ENCODE assay signal across 11 cellular contexts in genomic region chr1:198165927-198166647, GRCh38. TPM values are rescaled to one million over a fixed set of nuclear protein-coding genes. Genes with fewer than 3 reads are reported as not detected.
DNase-seq lines count a peak whose midpoint lies in the region; ATAC-seq and TF ChIP-seq lines count a peak whose summit lies in the region.
"Had no signal": no experiment of that assay in that cellular context is flagged by ENCODE, and none has a peak within 500 bp of the region (broad histone marks: within the 10 kb centered on the region; RNA-seq: fewer than 3 reads in every experiment).

No MANE protein-coding gene starts in this region.

- DNase-seq in activated CD4-positive, alpha-beta T cell treated with anti-CD3 and anti-CD28 coated beads, Interleukin-2, amount 10 ng/mL, durations not matched to agents 7 days and 5 days = peak; percentile 54
- no peak for DNase-seq in activated CD4-positive, alpha-beta T cell treated with anti-CD3 and anti-CD28 coated beads, Interleukin-2, amount 50 U/mL, for 1 hour
- no peak for DNase-seq in activated naive CD4-positive, alpha-beta T cell treated with anti-CD3 and anti-CD28 coated beads, Interleukin-2, amount 50 U/mL, for 72 hours (ENCODE audit: low spot score in 2 of 2)
- no peak for DNase-seq in spleen
- no peak for DNase-seq in SKM-1 (lab: John Stamatoyannopoulos, UW; ENCODE audit: unreplicated experiment)
- DNase-seq in DMS53 treated with DMSO at 0.1 percent for 48 hours (lab: John Stamatoyannopoulos, UW; ENCODE audit: unreplicated experiment) = no peak
- no peak for DNase-seq in Right ventricle myocardium superior
- DNase-seq: kidney glomerular epithelial cell, NCI-H1417 had no signal

- no peak for TF ChIP-seq POLR2A in spleen (IDR thresholded peaks at IDR 0.05)

- no peaks in the 10 kb centered on the region for H3K27me3 ChIP-seq in spleen (replicated peaks in 1 of 7)
- H3K27me3 ChIP-seq: cardiac muscle cell had no signal

- peaks cover 84% of the 10 kb centered on the region for H3K4me1 Mint-ChIP-seq in activated CD4-positive, alpha-beta T cell treated with anti-CD3 and anti-CD28 coated beads, Interleukin-2, amount 10 ng/mL, durations not matched to agents 7 days and 5 days

- H3K9me3 Mint-ChIP-seq in activated CD4-positive, alpha-beta T cell treated with anti-CD3 and anti-CD28 coated beads, Interleukin-2, amount 10 ng/mL, durations not matched to agents 7 days and 5 days = peaks cover 3% of the 10 kb centered on the region
- peaks cover 0 to 8% of the 10 kb centered on the region in 2 donors for H3K9me3 Mint-ChIP-seq in activated naive CD4-positive, alpha-beta T cell treated with anti-CD3 and anti-CD28 coated beads, Interleukin-2, amount 50 U/mL, for 72 hours

- intact Hi-C loops in spleen (cut with DNase I; ENCODE audit: low total_unique reads) = no loop called here
- intact Hi-C loops in Right ventricle myocardium superior (cut with DNase I) = loop anchor here (5.0 kb wide), 1 partner anchor 101 kb away; no protein-coding TSS in a partner anchor

- H3K27ac Mint-ChIP-seq in activated CD4-positive, alpha-beta T cell treated with anti-CD3 and anti-CD28 coated beads, Interleukin-2, amount 10 ng/mL, durations not matched to agents 7 days and 5 days = peak overlapping the region; percentile 91
- H3K27ac Mint-ChIP-seq in activated naive CD4-positive, alpha-beta T cell treated with anti-CD3 and anti-CD28 coated beads, Interleukin-2, amount 50 U/mL, for 72 hours = peak overlapping the region; percentile 94 to 96

- H3K4me3 Mint-ChIP-seq in activated CD4-positive, alpha-beta T cell treated with anti-CD3 and anti-CD28 coated beads, Interleukin-2, amount 10 ng/mL, durations not matched to agents 7 days and 5 days = peak overlapping the region; percentile 68

- peaks cover 31 to 100% (median 81%) of the 10 kb centered on the region in 6 donors for H3K4me1 ChIP-seq in spleen

- ATAC-seq in HG02943 (IDR thresholded peaks at IDR 0.05; ENCODE audit: low read depth, unreplicated experiment) (peak; percentile 53), Right ventricle myocardium superior (ENCODE audit: poor library complexity) (no peak)
- ATAC-seq in activated naive CD4-positive, alpha-beta T cell treated with anti-CD3 and anti-CD28 coated beads, Interleukin-2, amount 50 U/mL, for 72 hours = peak; percentile 55 to 63

- CTCF ChIA-PET in activated CD4-positive, alpha-beta T cell treated with anti-CD3 and anti-CD28 coated beads, Interleukin-2, amount 10 ng/mL, durations not matched to agents 7 days and 5 days (lab: Charles Lee) = interaction anchor here (0.6 to 2.4 kb wide), 4 partner anchors 10 to 18 kb away, joined by 3 to 9 read pairs (median 6); partner anchors contain the start of gene NEK7

- no peaks in the 10 kb centered on the region for H3K36me3 ChIP-seq in spleen
- H3K36me3 ChIP-seq: cardiac muscle cell had no signal

- no peaks in the 10 kb centered on the region for H3K9me3 ChIP-seq in spleen

- H3K4me3 ChIP-seq in spleen = peak overlapping the region in 1 of 8 donors; percentile 32
- H3K4me3 ChIP-seq: cardiac muscle cell had no signal

- H3K27me3 Mint-ChIP-seq in activated CD4-positive, alpha-beta T cell treated with anti-CD3 and anti-CD28 coated beads, Interleukin-2, amount 10 ng/mL, durations not matched to agents 7 days and 5 days = no peaks in the 10 kb centered on the region

- POLR2A ChIA-PET in activated CD4-positive, alpha-beta T cell treated with anti-CD3 and anti-CD28 coated beads, Interleukin-2, amount 10 ng/mL, durations not matched to agents 7 days and 5 days (lab: Charles Lee) = no interaction called here

- TF ChIP-seq CTCF in spleen (IDR thresholded peaks at IDR 0.05 in 8 of 11, conservative IDR thresholded peaks at IDR 0.05 in 3 of 11) = no peak

- 61 to 74% (median 66%) methylated on average over 5 of the region's 5 CpGs for WGBS in spleen, 5 donors

- peak overlapping the region in 7 of 8 donors; percentile 1 to 82 (median 67) for H3K27ac ChIP-seq in spleen

- peaks cover 17% of the 10 kb centered on the region for H3K36me3 Mint-ChIP-seq in activated CD4-positive, alpha-beta T cell treated with anti-CD3 and anti-CD28 coated beads, Interleukin-2, amount 10 ng/mL, durations not matched to agents 7 days and 5 days (ENCODE audit: low read depth)
- H3K36me3 Mint-ChIP-seq in activated naive CD4-positive, alpha-beta T cell treated with anti-CD3 and anti-CD28 coated beads, Interleukin-2, amount 50 U/mL, for 72 hours = peaks cover 13% of the 10 kb centered on the region in 2 donors

RNA-seq across cellular contexts. Expression of gene NEK7, which starts 9.3 kb away (rescaled TPM):
- 10 to 100 TPM; 49.1 to 49.3 TPM for total RNA-seq in activated CD4-positive, alpha-beta T cell treated with anti-CD3 and anti-CD28 coated beads, Interleukin-2, amount 10 ng/mL, durations not matched to agents 7 days and 5 days
- total RNA-seq in activated naive CD4-positive, alpha-beta T cell treated with anti-CD3 and anti-CD28 coated beads, Interleukin-2, amount 50 U/mL, for 72 hours = 10 to 100 TPM; 45.5 to 60.1 TPM
- total RNA-seq in spleen (100 to 1,000 TPM in 3 of 7 donors, 10 to 100 TPM in 4; 65.7 to 120 (median 80.7) TPM), Right ventricle myocardium superior (185 TPM)
- polyA plus RNA-seq in spleen = 10 to 100 TPM; 16.9 to 24.5 (median 17.9) TPM
